ENCODE assay signal across 9 cellular contexts in the genomic region with DNA sequence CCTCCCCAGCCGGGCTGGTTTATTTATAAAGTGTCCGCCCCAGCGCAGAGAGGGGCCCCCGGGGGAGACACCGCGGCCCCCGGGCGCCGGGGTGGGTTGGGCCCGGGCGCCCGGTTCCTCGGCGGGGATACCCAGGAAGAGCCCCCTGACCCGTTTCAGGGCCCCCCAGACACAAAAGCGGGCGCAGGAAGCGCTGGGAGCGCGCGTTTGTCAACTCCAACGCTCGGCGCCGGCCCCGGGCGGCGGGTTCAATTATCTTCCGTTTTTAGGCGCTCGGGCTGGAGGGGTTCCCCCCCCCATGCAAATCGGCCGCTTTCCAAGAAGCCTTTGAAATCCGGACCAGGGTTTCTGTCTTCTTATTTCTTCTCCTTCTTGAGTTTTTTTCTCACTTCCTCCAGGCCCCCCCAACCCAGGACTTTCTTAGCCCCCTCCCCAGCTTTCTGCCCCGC. TPM values are rescaled to one million over a fixed set of nuclear protein-coding genes. Genes with fewer than 3 reads are reported as not detected.
DNase-seq lines count a peak whose midpoint lies in the region; ATAC-seq and TF ChIP-seq lines count a peak whose summit lies in the region.
"Had no signal": no experiment of that assay in that cellular context is flagged by ENCODE, and none has a peak within 500 bp of the region (broad histone marks: within the 10 kb centered on the region; RNA-seq: fewer than 3 reads in every experiment).

No MANE protein-coding gene starts in this region.

- peak overlapping the region; percentile 78 for H3K4me3 ChIP-seq in coronary artery
- H3K4me3 ChIP-seq in thymus (ENCODE audit: low read length), result peak overlapping the region; percentile 95

- no peaks in the 10 kb centered on the region for H3K27me3 ChIP-seq in thymus (ENCODE audit: control insufficient read depth, insufficient read depth)

- H3K4me1 Mint-ChIP-seq in memory B cell, result peaks cover 2% of the 10 kb centered on the region

- no peak for TF ChIP-seq CTCF in coronary artery (IDR thresholded peaks at IDR 0.05)

- DNase-seq in activated T-cell treated with anti-CD3 and anti-CD28 coated beads for 48 hours (ENCODE audit: low read depth) (peak; percentile 55), activated T-cell treated with anti-CD3 and anti-CD28 coated beads for 4 hours (no peak), RPMI7951 (ENCODE audit: low read depth) (peak; percentile 47), coronary artery (ENCODE audit: low spot score) (no peak), memory B cell (ENCODE audit: low spot score in 2 of 2) (peak; percentile 56 to 61)

- H3K27ac ChIP-seq in coronary artery (peak overlapping the region; percentile 25 to 70), thymus (ENCODE audit: low read depth) (peak overlapping the region; percentile 5)

- peak overlapping the region; percentile 74 for H3K27ac Mint-ChIP-seq in memory B cell

- peaks cover 3% of the 10 kb centered on the region for H3K4me1 ChIP-seq in thymus (ENCODE audit: control insufficient read depth, insufficient read depth, low read length)

- no peaks in the 10 kb centered on the region for H3K9me3 ChIP-seq in thymus (ENCODE audit: control insufficient read depth)

- no peaks in the 10 kb centered on the region for H3K27me3 Mint-ChIP-seq in memory B cell

- H3K36me3 Mint-ChIP-seq in memory B cell, result no peaks in the 10 kb centered on the region

- H3K4me3 Mint-ChIP-seq in memory B cell, result peak overlapping the region; percentile 91

- peak; percentile 34 for ATAC-seq in memory B cell (ENCODE audit: low read depth)
- no peak for ATAC-seq in GM18520 (IDR thresholded peaks at IDR 0.05; ENCODE audit: unreplicated experiment)
- ATAC-seq in GM19467 (IDR thresholded peaks at IDR 0.05; ENCODE audit: unreplicated experiment), result no peak

- H3K36me3 ChIP-seq in thymus (ENCODE audit: control insufficient read depth, insufficient read depth), result peaks cover 18% of the 10 kb centered on the region

- under 1% methylated on average over 35 of the region's 35 CpGs for WGBS in thymus

- H3K9me3 Mint-ChIP-seq in memory B cell, result no peaks in the 10 kb centered on the region

RNA-seq across cellular contexts. Expression of a gene that starts 0.8 kb away (rescaled TPM):
- 5.3 and 5.6 TPM in 2 replicates for total RNA-seq in RPMI7951 (2014; rRNA removed; shearing (Covaris generic))
- polyA plus RNA-seq in thymus, result 4.4 TPM

RNA-seq across cellular contexts. Expression of a gene that starts 9.5 kb away (rescaled TPM):
- total RNA-seq in RPMI7951 (2014; rRNA removed; shearing (Covaris generic)), result not detected in 2 replicates
- 0.14 TPM for polyA plus RNA-seq in thymus

RNA-seq across cellular contexts. Expression of a gene that starts 13.6 kb away (rescaled TPM):
- 19.7 and 29.3 TPM in 2 replicates for total RNA-seq in RPMI7951 (2014; rRNA removed; shearing (Covaris generic))
- 102 TPM for polyA plus RNA-seq in thymus

RNA-seq across cellular contexts. Expression of a gene that starts 33.3 kb away (rescaled TPM):
- total RNA-seq in RPMI7951 (2014; rRNA removed; shearing (Covaris generic)), result not detected in 2 replicates
- not detected for polyA plus RNA-seq in thymus
- total RNA-seq: glomerular endothelial cell had no signal

RNA-seq across cellular contexts. Expression of a gene that starts 33.6 kb away (rescaled TPM):
- 15.1 and 16.5 TPM in 2 replicates for total RNA-seq in RPMI7951 (2014; rRNA removed; shearing (Covaris generic))
- polyA plus RNA-seq in thymus, result 64.4 TPM

Comparison
In these comparisons a context has a peak if more than half of its experiments do, and no peak if none do; other contexts are left out.
1. DNase-seq: peak in activated T-cell treated with anti-CD3 and anti-CD28 coated beads for 48 hours (single experiment), RPMI7951 (single experiment) and memory B cell (2 of 2); none in activated T-cell treated with anti-CD3 and anti-CD28 coated beads for 4 hours (single experiment) and coronary artery (single experiment).